Comparison of ENCODE assay signal across 9 cellular contexts in genomic region chr16:3171855-3172593, GRCh38. TPM values are rescaled to one million over a fixed set of nuclear protein-coding genes. Genes with fewer than 3 reads are reported as not detected.
DNase-seq lines count a peak whose midpoint lies in the region; ATAC-seq and TF ChIP-seq lines count a peak whose summit lies in the region.
"Had no signal": no experiment of that assay in that cellular context is flagged by ENCODE, and none has a peak within 500 bp of the region (broad histone marks: within the 10 kb centered on the region; RNA-seq: fewer than 3 reads in every experiment).

No MANE protein-coding gene starts in this region.

- DNase-seq in activated CD8-positive, alpha-beta T cell treated with anti-CD3 and anti-CD28 coated beads for 36 hours, result peak; percentile 83
- peak in 1 of 3 donors; percentile 30 for DNase-seq in immature natural killer cell
- DNase-seq in esophagus muscularis mucosa (ENCODE audit: extremely low spot score), result no peak

- TF ChIP-seq POLR2A in esophagus muscularis mucosa (IDR thresholded peaks at IDR 0.05; ENCODE audit: low read depth), result no peak

- TF ChIP-seq CTCF in activated CD8-positive, alpha-beta T cell treated with anti-CD3 and anti-CD28 coated beads for 36 hours (IDR thresholded peaks at IDR 0.05), result no peak
- no peak for TF ChIP-seq CTCF in esophagus muscularis mucosa (IDR thresholded peaks at IDR 0.05)

- WGBS in esophagus muscularis mucosa, result 10% methylated on average over 19 of the region's 41 CpGs

- H3K9me3 ChIP-seq in BLaER1 (peaks cover 16% of the 10 kb centered on the region), esophagus muscularis mucosa (no peaks in the 10 kb centered on the region)

- POLR2A ChIA-PET in activated CD8-positive, alpha-beta T cell treated with anti-CD3 and anti-CD28 coated beads for 36 hours (lab: Charles Lee), result interaction anchor here (0.7 to 2.0 kb wide), 16 partner anchors 10 to 148 kb away, joined by 3 to 9 read pairs (median 4); partner anchors contain the start of genes HCFC1R1, IL32, THOC6 and ZNF200

- H3K9me3 Mint-ChIP-seq in activated CD8-positive, alpha-beta T cell treated with anti-CD3 and anti-CD28 coated beads for 36 hours, result no peaks in the 10 kb centered on the region
- H3K9me3 Mint-ChIP-seq in immature natural killer cell, result no peaks in the 10 kb centered on the region

- peaks cover 23% of the 10 kb centered on the region; the same call in 1 of the 2 replicates for H4K20me1 ChIP-seq in BLaER1

- peak overlapping the region; percentile 45 for H3K4me2 ChIP-seq in BLaER1

- H3K27ac Mint-ChIP-seq in activated CD8-positive, alpha-beta T cell treated with anti-CD3 and anti-CD28 coated beads for 36 hours, result peak overlapping the region; percentile 87
- H3K27ac Mint-ChIP-seq in immature natural killer cell, result peak overlapping the region in 2 of 6 donors; percentile 69 to 71

- H3K36me3 ChIP-seq in BLaER1, result no peaks in the 10 kb centered on the region
- no peaks in the 10 kb centered on the region for H3K36me3 ChIP-seq in esophagus muscularis mucosa

- H3K27ac ChIP-seq in BLaER1 (no peak overlapping the region), esophagus muscularis mucosa (replicated peaks in 1 of 4) (no peak overlapping the region)

- H3K4me1 Mint-ChIP-seq in activated CD8-positive, alpha-beta T cell treated with anti-CD3 and anti-CD28 coated beads for 36 hours (ENCODE audit: low read depth), result peaks cover 34% of the 10 kb centered on the region
- H3K4me1 Mint-ChIP-seq in immature natural killer cell, result peaks cover 36 to 37% of the 10 kb centered on the region in 2 donors

- H3K4me1 ChIP-seq in BLaER1 (peaks cover 30% of the 10 kb centered on the region), esophagus muscularis mucosa (peaks cover 16 to 40% (median 26%) of the 10 kb centered on the region in 4 donors)

- H3K27me3 ChIP-seq in BLaER1 (peaks cover 94% of the 10 kb centered on the region), esophagus muscularis mucosa (peaks cover 8 to 94% (median 69%) of the 10 kb centered on the region in 4 donors)

- H3K27me3 Mint-ChIP-seq in activated CD8-positive, alpha-beta T cell treated with anti-CD3 and anti-CD28 coated beads for 36 hours, result peaks cover 38% of the 10 kb centered on the region
- peaks cover 29 to 64% (median 48%) of the 10 kb centered on the region in 3 donors for H3K27me3 Mint-ChIP-seq in immature natural killer cell (ENCODE audit: low read depth in 3 of 3)

- H3K36me3 Mint-ChIP-seq in activated CD8-positive, alpha-beta T cell treated with anti-CD3 and anti-CD28 coated beads for 36 hours (ENCODE audit: low read depth), result no peaks in the 10 kb centered on the region
- H3K36me3 Mint-ChIP-seq in immature natural killer cell, result no peaks in the 10 kb centered on the region

- peak overlapping the region; percentile 39; the same call in 1 of the 2 replicates for H3K4me3 ChIP-seq in BLaER1
- no peak overlapping the region for H3K4me3 ChIP-seq in esophagus muscularis mucosa

- peak overlapping the region; percentile 72 for H3K4me3 Mint-ChIP-seq in activated CD8-positive, alpha-beta T cell treated with anti-CD3 and anti-CD28 coated beads for 36 hours
- H3K4me3 Mint-ChIP-seq in immature natural killer cell, result peak overlapping the region; percentile 72 to 85 (median 82)

- peak; percentile 25 for ATAC-seq in HG03139 (IDR thresholded peaks at IDR 0.05; ENCODE audit: unreplicated experiment)
- ATAC-seq in activated CD8-positive, alpha-beta T cell treated with anti-CD3 and anti-CD28 coated beads for 36 hours, result peak; percentile 45
- no peak for ATAC-seq in HG02642 (IDR thresholded peaks at IDR 0.05; ENCODE audit: poor library complexity, unreplicated experiment)
- no peak for ATAC-seq in HG03457 (IDR thresholded peaks at IDR 0.05; ENCODE audit: unreplicated experiment)
- ATAC-seq in HG02763 (IDR thresholded peaks at IDR 0.05; ENCODE audit: unreplicated experiment), result no peak

- no peak for TF ChIP-seq EP300 in esophagus muscularis mucosa (IDR thresholded peaks at IDR 0.05)

- intact Hi-C loops in activated CD8-positive, alpha-beta T cell treated with anti-CD3 and anti-CD28 coated beads for 36 hours (cut with micrococcal nuclease), result loop anchor here (2.0 kb wide), 1 partner anchor 15 kb away; no protein-coding TSS in a partner anchor
- intact Hi-C loops in esophagus muscularis mucosa (cut with DNase I), result no loop called here

- no peak overlapping the region for H3K9ac ChIP-seq in BLaER1

- CTCF ChIA-PET in activated CD8-positive, alpha-beta T cell treated with anti-CD3 and anti-CD28 coated beads for 36 hours (lab: Charles Lee), result interaction anchor here (0.9 to 5.6 kb wide), 12 partner anchors 11 to 302 kb away, joined by 3 to 37 read pairs (median 4); partner anchors contain the start of genes OR1F1 and ZNF213

RNA-seq across cellular contexts. Expression of gene OR1F1, which starts 16.0 kb away (rescaled TPM):
- not detected for total RNA-seq in activated CD8-positive, alpha-beta T cell treated with anti-CD3 and anti-CD28 coated beads for 36 hours
- not detected for polyA plus RNA-seq in immature natural killer cell
- not detected for total RNA-seq in esophagus muscularis mucosa
- total RNA-seq: activated CD8-positive, alpha-beta memory T cell treated with anti-CD3 and anti-CD28 coated beads for 36 hours had no signal

RNA-seq across cellular contexts. Expression of gene ZNF213, which starts 37.2 kb away (rescaled TPM):
- total RNA-seq in activated CD8-positive, alpha-beta T cell treated with anti-CD3 and anti-CD28 coated beads for 36 hours, result 1 to 10 TPM; 6.1 to 7.5 TPM
- polyA plus RNA-seq in immature natural killer cell, result 1 to 10 TPM; 1.7 to 4.5 (median 2.4) TPM
- total RNA-seq in esophagus muscularis mucosa, result 10 to 100 TPM in 3 of 4 donors, 1 to 10 TPM in 1; 8.4 to 18.3 (median 13.5) TPM

RNA-seq across cellular contexts. Expression of gene ZNF205, which starts 59.6 kb away (rescaled TPM):
- not detected for total RNA-seq in activated CD8-positive, alpha-beta T cell treated with anti-CD3 and anti-CD28 coated beads for 36 hours
- polyA plus RNA-seq in immature natural killer cell, result under 1 TPM in 1 of 3 donors, not detected in 2; 0.13 TPM
- total RNA-seq in esophagus muscularis mucosa, result 10 to 100 TPM; 10.6 to 25.0 (median 17.1) TPM

Comparison
In these comparisons a context has a peak if more than half of its experiments do, and no peak if none do; other contexts are left out.
1. ATAC-seq: peak in HG03139 (single experiment) and activated CD8-positive, alpha-beta T cell treated with anti-CD3 and anti-CD28 coated beads for 36 hours (single experiment); none in HG02642 (single experiment), HG03457 (single experiment) and HG02763 (single experiment).
2. RNA of gene ZNF205, which starts 59.6 kb away (total RNA-seq): 10.6 to 25.0 TPM in esophagus muscularis mucosa; not detected in activated CD8-positive, alpha-beta T cell treated with anti-CD3 and anti-CD28 coated beads for 36 hours; every median in the first group is over 4 times any median in the second.